In the genomic region with DNA sequence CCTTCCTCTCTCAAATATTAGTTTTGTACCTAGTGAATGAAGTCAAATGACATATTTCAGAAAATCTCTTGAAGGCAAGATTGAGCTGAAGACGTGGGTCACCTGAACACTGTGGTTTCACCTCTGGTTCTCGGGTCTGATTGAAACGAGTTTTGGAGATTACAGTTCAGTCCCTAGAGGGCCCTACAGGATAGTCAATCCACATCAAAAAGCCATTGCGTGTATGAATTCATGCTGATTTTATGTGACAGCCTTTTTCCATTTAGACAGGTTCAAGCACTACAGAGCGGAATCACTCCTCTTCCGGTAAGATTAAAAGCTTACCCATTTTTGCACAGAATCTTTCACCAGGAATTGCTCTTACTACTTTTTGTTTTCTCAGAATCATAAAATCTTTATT, we compare ENCODE assay signal across 8 cellular contexts.
DNase-seq lines count a peak whose midpoint lies in the region; ATAC-seq and FAIRE-seq lines count a peak whose summit lies in the region.

No MANE protein-coding gene starts in this region.

- H3K27me3 ChIP-seq in small intestine (ENCODE audit: control insufficient read depth in 2 of 2, insufficient read depth in 2 of 2, low read length in 2 of 2), result peaks cover 0 to 2% of the 10 kb centered on the region in 2 donors

- no peaks in the 10 kb centered on the region for H3K36me3 ChIP-seq in small intestine (ENCODE audit: control insufficient read depth in 2 of 2, insufficient read depth in 2 of 2, low read length in 2 of 2)

- H3K9me3 Mint-ChIP-seq in activated T-cell treated with anti-CD3 and anti-CD28 coated beads, Interleukin-2, amount 50 U/mL, for 24 hours, result no peaks in the 10 kb centered on the region

- peaks cover 20% of the 10 kb centered on the region for H3K4me1 Mint-ChIP-seq in activated T-cell treated with anti-CD3 and anti-CD28 coated beads, Interleukin-2, amount 50 U/mL, for 24 hours (ENCODE audit: low read depth)

- peaks cover 36% of the 10 kb centered on the region for H3K27me3 Mint-ChIP-seq in activated T-cell treated with anti-CD3 and anti-CD28 coated beads, Interleukin-2, amount 50 U/mL, for 24 hours

- H3K4me1 ChIP-seq in small intestine (ENCODE audit: control insufficient read depth in 2 of 2, insufficient read depth in 1 of 2, low read depth in 1 of 2, low read length in 1 of 2), result no peaks in the 10 kb centered on the region

- no peak for DNase-seq in activated T-cell treated with anti-CD3 and anti-CD28 coated beads, Interleukin-2, amount 50 U/mL, for 24 hours
- no peak for DNase-seq in activated T-cell treated with anti-CD3 and anti-CD28 coated beads for 4 hours
- peak; percentile 22 to 70 for DNase-seq in NCI-H526 (lab: John Stamatoyannopoulos, UW)
- peak; percentile 10 to 25 for DNase-seq in dermis microvascular lymphatic vessel endothelial cell (ENCODE audit: low read depth in 2 of 2)
- peak; percentile 25 for DNase-seq in small intestine
- DNase-seq in NCI-H2171 treated with DMSO at 0.1 percent for 48 hours (lab: John Stamatoyannopoulos, UW), result no peak

- H3K27ac ChIP-seq in small intestine (ENCODE audit: low read depth in 1 of 2, low read length in 1 of 2), result no peak overlapping the region

- peak overlapping the region; percentile 90 for H3K27ac Mint-ChIP-seq in activated T-cell treated with anti-CD3 and anti-CD28 coated beads, Interleukin-2, amount 50 U/mL, for 24 hours

- no peak for ATAC-seq in HG02610 (IDR thresholded peaks at IDR 0.05; ENCODE audit: unreplicated experiment)
- no peak for ATAC-seq in GM19023 (IDR thresholded peaks at IDR 0.05; ENCODE audit: unreplicated experiment)

- H3K4me3 ChIP-seq in small intestine (ENCODE audit: low read depth in 1 of 2, low read length in 2 of 2), result no peak overlapping the region

- FAIRE-seq in small intestine (lab: Jason Lieb, UNC), result no peak

- no peak overlapping the region for H3K4me3 Mint-ChIP-seq in activated T-cell treated with anti-CD3 and anti-CD28 coated beads, Interleukin-2, amount 50 U/mL, for 24 hours

- 11 to 40% (median 11%) methylated on average over 6 of the region's 6 CpGs for WGBS in small intestine, 3 donors

- no peaks in the 10 kb centered on the region for H3K9me3 ChIP-seq in small intestine (ENCODE audit: control insufficient read depth, low read depth)

- no peaks in the 10 kb centered on the region for H3K36me3 Mint-ChIP-seq in activated T-cell treated with anti-CD3 and anti-CD28 coated beads, Interleukin-2, amount 50 U/mL, for 24 hours (ENCODE audit: low read depth)

Comparison
In these comparisons a context has a peak if more than half of its experiments do, and no peak if none do; other contexts are left out.
1. DNase-seq: peak in NCI-H526 (2 of 2), dermis microvascular lymphatic vessel endothelial cell (2 of 2) and small intestine (single experiment); none in activated T-cell treated with anti-CD3 and anti-CD28 coated beads, Interleukin-2, amount 50 U/mL, for 24 hours (single experiment), activated T-cell treated with anti-CD3 and anti-CD28 coated beads for 4 hours (single experiment) and NCI-H2171 treated with DMSO at 0.1 percent for 48 hours (single experiment).